13 cellular contexts compared by ENCODE assay signal in the genomic region with DNA sequence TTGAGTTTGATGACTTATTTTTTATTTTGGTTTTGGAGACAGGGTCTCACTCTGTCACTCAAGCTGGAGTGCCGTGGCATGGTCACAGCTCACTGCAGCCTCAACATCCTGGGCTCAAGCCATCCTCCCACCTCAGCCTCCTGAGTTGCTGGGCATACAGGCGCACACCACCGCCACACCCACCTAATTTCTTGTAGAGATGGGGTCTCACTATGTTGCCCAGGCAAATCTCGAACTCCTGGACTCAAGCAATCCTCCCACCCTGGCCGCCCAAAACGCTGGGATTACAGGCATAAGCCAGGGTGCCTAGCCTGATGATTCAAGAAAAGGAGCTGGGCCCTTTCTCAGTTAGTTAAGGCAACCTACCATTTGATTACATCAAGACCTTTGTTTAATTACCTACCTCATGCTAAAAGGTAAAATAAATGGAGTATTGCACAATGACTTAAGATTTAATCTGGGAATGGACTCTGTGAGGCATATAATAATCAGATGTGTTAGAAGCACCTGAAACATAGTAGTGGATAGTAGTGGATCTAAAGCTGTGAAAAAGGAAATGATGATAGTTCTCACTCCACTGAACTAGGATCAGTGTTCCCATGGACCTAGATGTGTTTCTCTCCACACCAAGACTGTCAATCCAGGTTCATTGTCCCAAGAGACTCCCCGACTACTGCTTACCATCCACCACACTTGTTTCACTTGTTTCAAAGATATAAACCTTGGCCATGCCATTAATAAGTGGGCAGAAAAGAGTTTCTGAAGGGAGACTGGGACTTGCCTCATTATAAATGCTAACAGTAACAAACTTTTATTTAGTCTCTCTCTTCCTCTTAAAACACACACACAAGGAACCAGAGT. TPM values are rescaled to one million over a fixed set of nuclear protein-coding genes. Genes with fewer than 3 reads are reported as not detected.
DNase-seq lines count a peak whose midpoint lies in the region; ATAC-seq and TF ChIP-seq lines count a peak whose summit lies in the region.
"Had no signal": no experiment of that assay in that cellular context is flagged by ENCODE, and none has a peak within 500 bp of the region (broad histone marks: within the 10 kb centered on the region; RNA-seq: fewer than 3 reads in every experiment).

No MANE protein-coding gene starts in this region.

- BruUV-seq in Calu3 (replicated peaks; lab: Mats Ljungman, UMichigan) (TSS peak; percentile 80), PC-9 (replicated peaks; lab: Mats Ljungman, UMichigan) (no TSS peak)

- DNase-seq in Calu3, result no peak
- DNase-seq in PC-9, result no peak
- no peak for DNase-seq in esophagus squamous epithelium (lab: John Stamatoyannopoulos, UW)
- DNase-seq in neuronal stem cell (ENCODE audit: low spot score), result no peak
- DNase-seq in T-helper 9 cell, result no peak
- DNase-seq in NCI-H146 treated with DMSO at 0.1 percent for 48 hours (lab: John Stamatoyannopoulos, UW; ENCODE audit: unreplicated experiment), result no peak
- no peak for DNase-seq in cerebellum (ENCODE audit: low spot score)
- DNase-seq: HCEC 1CT, left colon, MG63 had no signal

- H3K9ac ChIP-seq in neuronal stem cell (ENCODE audit: low read depth, low read length, poor library complexity), result no peak overlapping the region

- H4K91ac ChIP-seq in neuronal stem cell (ENCODE audit: low read depth, low read length, poor library complexity), result no peak overlapping the region

- peak overlapping the region; percentile 96 for H3K27ac Mint-ChIP-seq in Calu3 (ENCODE audit: unreplicated experiment)
- H3K27ac Mint-ChIP-seq: activated naive CD4-positive, alpha-beta T cell treated with anti-CD3 and anti-CD28 coated beads, Interleukin-2, amount 50 U/mL, for 72 hours had no signal

- no peak overlapping the region for H3K23ac ChIP-seq in neuronal stem cell (ENCODE audit: low read depth, low read length, poor library complexity)

- no peak overlapping the region for H2BK12ac ChIP-seq in neuronal stem cell (ENCODE audit: low read length)

- peaks cover 5% of the 10 kb centered on the region for H3K79me1 ChIP-seq in neuronal stem cell (ENCODE audit: low read depth, low read length)

- H3K36me3 ChIP-seq in PC-9 (ENCODE audit: low read depth) (peaks cover 60% of the 10 kb centered on the region), esophagus squamous epithelium (no peaks in the 10 kb centered on the region), neuronal stem cell (replicated peaks in 1 of 2; ENCODE audit: control insufficient read depth in 2 of 2, insufficient read depth in 2 of 2, low read length in 2 of 2) (no peaks in the 10 kb centered on the region)
- H3K36me3 ChIP-seq: MG63, SJSA1 had no signal

- peaks cover 62% of the 10 kb centered on the region for H4K20me1 ChIP-seq in PC-9 (ENCODE audit: insufficient read depth)

- no peak overlapping the region for H3K4ac ChIP-seq in neuronal stem cell (ENCODE audit: low read length)

- POLR2A ChIA-PET in PC-9 (lab: Charles Lee; ENCODE audit: unreplicated experiment), result interaction anchor here (0.6 to 0.9 kb wide), 7 partner anchors 201 to 272 kb away, joined by 3 to 11 read pairs (median 4); no protein-coding TSS in a partner anchor

- no peak overlapping the region for H2BK15ac ChIP-seq in neuronal stem cell (ENCODE audit: low read length)

- 59 to 61% methylated on average over 7 of the region's 7 CpGs for WGBS in esophagus squamous epithelium, 2 donors
- WGBS in neuronal stem cell (ENCODE audit: extremely low coverage in 2 of 2, insufficient read length in 2 of 2, insufficient replicate concordance in 1 of 2), 2 donors, result no CpG with 5 or more reads among the region's 7 CpGs

- CTCF ChIA-PET in Calu3 (lab: Charles Lee), result interaction anchor here (1.3 to 1.7 kb wide), 2 partner anchors 100 to 107 kb away, joined by 3 read pairs; no protein-coding TSS in a partner anchor
- CTCF ChIA-PET in PC-9 (lab: Charles Lee), result interaction anchor here (0.5 kb wide), 1 partner anchor 271 kb away, joined by 3 read pairs; no protein-coding TSS in a partner anchor

- H3K14ac ChIP-seq in neuronal stem cell (ENCODE audit: low read length), result no peak overlapping the region

- no peak for TF ChIP-seq CTCF in Calu3 (IDR thresholded peaks at IDR 0.05; ENCODE audit: unreplicated experiment)
- TF ChIP-seq CTCF in PC-9 (conservative IDR thresholded peaks at IDR 0.05), result no peak
- TF ChIP-seq CTCF in esophagus squamous epithelium (IDR thresholded peaks at IDR 0.05), result no peak

- peaks cover 70% of the 10 kb centered on the region for H3K36me3 Mint-ChIP-seq in Calu3 (ENCODE audit: insufficient read depth, unreplicated experiment)

- H3K4me1 Mint-ChIP-seq in Calu3 (ENCODE audit: low read depth, unreplicated experiment), result peaks cover 48% of the 10 kb centered on the region

- H3K27me3 Mint-ChIP-seq in Calu3 (ENCODE audit: unreplicated experiment), result no peaks in the 10 kb centered on the region

- no peaks in the 10 kb centered on the region for H3K9me2 ChIP-seq in PC-9 (ENCODE audit: insufficient read depth)

- intact Hi-C loops in Calu3 (cut with micrococcal nuclease; ENCODE audit: unreplicated experiment) (loop anchor here (2.0 to 5.0 kb wide), 2 partner anchors 185 to 263 kb away; no protein-coding TSS in a partner anchor), PC-9 (cut with micrococcal nuclease; ENCODE audit: unreplicated experiment) (loop anchor here (2.0 to 10.0 kb wide), 3 partner anchors 65 to 893 kb away; no protein-coding TSS in a partner anchor), esophagus squamous epithelium (cut with DNase I) (loop anchor here (5.0 to 10.0 kb wide), 2 partner anchors 133 to 210 kb away; no protein-coding TSS in a partner anchor)

- no peak overlapping the region for H2AFZ ChIP-seq in PC-9
- peak overlapping the region; percentile 99 for H2AFZ ChIP-seq in neuronal stem cell (ENCODE audit: low read length)

- H3K9me3 ChIP-seq in PC-9 (ENCODE audit: insufficient read depth, low read depth), result peaks cover 7% of the 10 kb centered on the region; the same call in 1 of the 2 replicates
- no peaks in the 10 kb centered on the region for H3K9me3 ChIP-seq in esophagus squamous epithelium
- H3K9me3 ChIP-seq in neuronal stem cell (replicated peaks in 1 of 2; ENCODE audit: control insufficient read depth in 2 of 2, insufficient read depth in 1 of 2, low read depth in 1 of 2, low read length in 2 of 2), result no peaks in the 10 kb centered on the region
- H3K9me3 ChIP-seq: MG63, SJSA1 had no signal

- no peak overlapping the region for H2BK120ac ChIP-seq in neuronal stem cell (ENCODE audit: low read depth, low read length)

- H3K27ac ChIP-seq in PC-9 (peak overlapping the region; percentile 90), esophagus squamous epithelium (peak overlapping the region; percentile 1 to 94 (median 88)), neuronal stem cell (replicated peaks; ENCODE audit: low read length) (no peak overlapping the region)
- H3K27ac ChIP-seq: SJSA1 had no signal

- H2AK5ac ChIP-seq in neuronal stem cell (ENCODE audit: low read depth, low read length), result no peak overlapping the region

- no peak for TF ChIP-seq POLR2A in esophagus squamous epithelium (IDR thresholded peaks at IDR 0.05)

- no peaks in the 10 kb centered on the region for H3K27me3 ChIP-seq in PC-9 (ENCODE audit: insufficient read depth, low read depth)
- peaks cover 0 to 23% (median 0%) of the 10 kb centered on the region in 4 donors for H3K27me3 ChIP-seq in esophagus squamous epithelium
- peaks cover 0 to 12% (median 0%) of the 10 kb centered on the region in 3 experiments for H3K27me3 ChIP-seq in neuronal stem cell (ENCODE audit: control insufficient read depth in 3 of 3, insufficient read depth in 3 of 3, low read depth in 1 of 3, low read length in 3 of 3)
- H3K27me3 ChIP-seq: MG63 had no signal

- peaks cover 35% of the 10 kb centered on the region for H3F3A ChIP-seq in PC-9 (ENCODE audit: insufficient read depth, low read depth)

- H3K4me3 ChIP-seq in PC-9 (peak overlapping the region; percentile 91), esophagus squamous epithelium (peak overlapping the region; percentile 61 to 90 (median 72)), neuronal stem cell (ENCODE audit: low read length in 2 of 2) (peak overlapping the region; percentile 43 to 74)

- no peak overlapping the region for H4K8ac ChIP-seq in neuronal stem cell (ENCODE audit: low read depth, low read length)

- no peak for ATAC-seq in GM18870 (IDR thresholded peaks at IDR 0.05; ENCODE audit: unreplicated experiment)
- ATAC-seq: activated naive CD4-positive, alpha-beta T cell treated with anti-CD3 and anti-CD28 coated beads, Interleukin-2, amount 50 U/mL, for 72 hours had no signal

- peak overlapping the region; percentile 98 for H3K4me3 Mint-ChIP-seq in Calu3 (ENCODE audit: low read depth, unreplicated experiment)

- H3K79me2 ChIP-seq in PC-9 (ENCODE audit: low read depth), result peaks cover 80% of the 10 kb centered on the region

- no peak overlapping the region for H3K18ac ChIP-seq in neuronal stem cell (ENCODE audit: low read length)

- no peaks in the 10 kb centered on the region for H3K9me3 Mint-ChIP-seq in Calu3 (ENCODE audit: low read depth, unreplicated experiment)
- H3K9me3 Mint-ChIP-seq: activated naive CD4-positive, alpha-beta T cell treated with anti-CD3 and anti-CD28 coated beads, Interleukin-2, amount 50 U/mL, for 72 hours had no signal

- H3K4me1 ChIP-seq in PC-9 (replicated peaks; ENCODE audit: insufficient read depth) (peaks cover 51% of the 10 kb centered on the region), esophagus squamous epithelium (peaks cover 0 to 71% (median 19%) of the 10 kb centered on the region in 3 donors), neuronal stem cell (ENCODE audit: control insufficient read depth in 2 of 2, insufficient read depth in 1 of 2, low read depth in 1 of 2, low read length in 2 of 2) (peaks cover 3% of the 10 kb centered on the region in 2 donors)

- H2BK5ac ChIP-seq in neuronal stem cell (ENCODE audit: low read length), result no peak overlapping the region

- peak overlapping the region; percentile 100 for H3K4me2 ChIP-seq in PC-9
- H3K4me2 ChIP-seq in neuronal stem cell (ENCODE audit: insufficient read depth, low read length, poor library complexity, severe bottlenecking), result peak overlapping the region; percentile 77

RNA-seq across cellular contexts. Expression of a gene that starts 2.1 kb away (rescaled TPM):
- total RNA-seq in Calu3 (2022) (255 and 282 TPM in 2 replicates), PC-9 (2021) (172 and 219 TPM in 2 replicates), esophagus squamous epithelium (10 to 100 TPM; 43.4 to 78.9 (median 63.0) TPM), cerebellum (31.3 TPM)
- polyA plus RNA-seq in neuronal stem cell (2013, experiment 1 of 2), result 28.9 TPM
- polyA plus RNA-seq in neuronal stem cell (2013, experiment 2 of 2), result 28.2 TPM
